ENCODE assay signal across 23 cellular contexts in the genomic region with DNA sequence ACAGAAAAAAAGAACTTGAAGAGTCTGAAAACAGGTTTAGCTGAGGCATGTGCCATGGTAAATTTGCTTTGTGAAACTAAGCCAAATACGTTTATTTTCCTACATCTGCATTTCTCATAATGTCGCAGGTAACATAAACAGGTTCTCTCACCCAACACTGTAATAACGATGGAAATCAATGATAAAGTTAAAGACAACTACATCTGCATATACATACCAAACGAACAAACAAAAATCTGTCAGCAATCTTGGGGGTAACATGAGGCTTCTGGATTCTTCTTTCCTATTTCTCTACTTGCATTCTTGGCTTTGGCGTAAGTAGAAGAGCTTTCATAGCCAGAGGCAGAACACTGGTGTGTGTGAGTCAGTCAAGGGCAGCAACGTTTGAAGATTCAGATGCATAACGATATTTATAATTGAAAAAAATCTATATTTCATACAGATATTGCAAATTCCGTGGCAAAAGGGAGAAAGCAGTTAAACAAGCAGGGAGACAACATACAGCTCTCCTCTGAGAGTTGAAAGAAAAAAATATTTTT.
DNase-seq lines count a peak whose midpoint lies in the region; ATAC-seq, FAIRE-seq and TF ChIP-seq lines count a peak whose summit lies in the region.
"Had no signal": no experiment of that assay in that cellular context is flagged by ENCODE, and none has a peak within 500 bp of the region (broad histone marks: within the 10 kb centered on the region; RNA-seq: fewer than 3 reads in every experiment).

No MANE protein-coding gene starts in this region.

- no peaks in the 10 kb centered on the region for H3K9me3 ChIP-seq in mammary epithelial cell (replicated peaks; ENCODE audit: insufficient read depth, low read length)
- no peaks in the 10 kb centered on the region for H3K9me3 ChIP-seq in IMR-90 (ENCODE audit: control insufficient read depth, insufficient read depth, low read length)
- H3K9me3 ChIP-seq: Peyer's patch had no signal

- ATAC-seq in IMR-90 (ENCODE audit: low read depth), result no peak
- ATAC-seq: CD8-positive, alpha-beta T cell; Right ventricle myocardium inferior; T-helper 17 cell had no signal

- TF ChIP-seq CTCF in MCF 10A (IDR thresholded peaks at IDR 0.05; ENCODE audit: unreplicated experiment) (no peak), mammary epithelial cell (conservative IDR thresholded peaks at IDR 0.05 in 1 of 2, IDR thresholded peaks at IDR 0.05 in 1 of 2; ENCODE audit: extremely low read depth in 1 of 2, insufficient read depth in 1 of 2, low read depth in 1 of 2, low read length in 2 of 2) (no peak), IMR-90 (conservative IDR thresholded peaks at IDR 0.05; ENCODE audit: low read depth, low read length) (no peak), bronchial epithelial cell (IDR thresholded peaks at IDR 0.05; ENCODE audit: insufficient read depth, low read length, severe bottlenecking) (no peak), RWPE1 (conservative IDR thresholded peaks at IDR 0.05; ENCODE audit: low read depth) (no peak)

- H3K9me3 Mint-ChIP-seq in MCF 10A (ENCODE audit: unreplicated experiment), result peaks cover 7% of the 10 kb centered on the region
- H3K9me3 Mint-ChIP-seq: CD8-positive, alpha-beta T cell had no signal

- in situ Hi-C loops in mammary epithelial cell (cut with MboI; ENCODE audit: low sequenced_read_pairs in 2 of 2), result loop anchor here in 1 of 2 donors (25.0 kb wide), 1 partner anchor 173 kb away; no protein-coding TSS in a partner anchor
- in situ Hi-C loops in IMR-90 (cut with MboI; ENCODE audit: low sequenced_read_pairs), result no loop called here

- peak overlapping the region; percentile 54; the same call in 1 of the 2 replicates for H2BK120ac ChIP-seq in IMR-90 (ENCODE audit: low read depth, low read length)

- H3K4me1 Mint-ChIP-seq in MCF 10A (ENCODE audit: insufficient read depth, unreplicated experiment), result peaks cover 30% of the 10 kb centered on the region

- H3K4me3 Mint-ChIP-seq in MCF 10A (ENCODE audit: unreplicated experiment), result no peak overlapping the region
- H3K4me3 Mint-ChIP-seq: CD8-positive, alpha-beta T cell; T-helper 17 cell had no signal

- H3K56ac ChIP-seq in IMR-90 (ENCODE audit: extremely low read depth, insufficient read depth, low read length), result no peak overlapping the region

- H3K27ac ChIP-seq in mammary epithelial cell (ENCODE audit: insufficient read depth, low read depth, low read length), result no peak overlapping the region
- no peak overlapping the region for H3K27ac ChIP-seq in IMR-90 (ENCODE audit: insufficient read depth, low read length)
- no peak overlapping the region for H3K27ac ChIP-seq in RWPE1
- H3K27ac ChIP-seq: Peyer's patch had no signal

- 0 out of 3 replicates have a peak overlapping the region, but pooled peaks have one; percentile 51 for H2BK15ac ChIP-seq in IMR-90 (ENCODE audit: low read depth, low read length)

- H3K36me3 ChIP-seq in mammary epithelial cell (ENCODE audit: insufficient read depth, low read length) (no peaks in the 10 kb centered on the region), IMR-90 (ENCODE audit: control insufficient read depth, insufficient read depth, low read length) (no peaks in the 10 kb centered on the region), bronchial epithelial cell (ENCODE audit: control insufficient read depth, insufficient read depth, low read length) (no peaks in the 10 kb centered on the region)
- H3K36me3 ChIP-seq: Peyer's patch had no signal

- H2AFZ ChIP-seq in mammary epithelial cell (ENCODE audit: low read depth, low read length) (no peak overlapping the region), IMR-90 (replicated peaks; ENCODE audit: low read length, poor library complexity) (no peak overlapping the region)

- no peak overlapping the region for H3K27ac Mint-ChIP-seq in MCF 10A (ENCODE audit: low read depth, unreplicated experiment)
- H3K27ac Mint-ChIP-seq: CD8-positive, alpha-beta T cell; T-helper 17 cell had no signal

- no peak overlapping the region; the same call in 1 of the 2 replicates for H3K18ac ChIP-seq in IMR-90 (ENCODE audit: low read depth, low read length)

- H3K27me3 Mint-ChIP-seq in MCF 10A (ENCODE audit: insufficient read depth, unreplicated experiment), result no peaks in the 10 kb centered on the region

- POLR2A ChIA-PET in MCF 10A (lab: Yijun Ruan, JAX) (interaction anchor here (0.6 to 4.9 kb wide), 3 partner anchors 11 to 195 kb away, joined by 6 to 19 read pairs (median 6); partner anchors contain the start of gene EDN1), IMR-90 (lab: Charles Lee; ENCODE audit: unreplicated experiment) (no interaction called here), RWPE1 (lab: Yijun Ruan, JAX; ENCODE audit: low non-redundant PET) (no interaction called here)

- H3K4me1 ChIP-seq in mammary epithelial cell (ENCODE audit: insufficient read depth, low read length), result peaks cover 30% of the 10 kb centered on the region
- H3K4me1 ChIP-seq in IMR-90 (ENCODE audit: control insufficient read depth, insufficient read depth, low read length), result peaks cover 8% of the 10 kb centered on the region
- H3K4me1 ChIP-seq: Peyer's patch had no signal

- no peaks in the 10 kb centered on the region for H3K79me1 ChIP-seq in IMR-90 (ENCODE audit: low read depth in 1 of 2, low read length in 2 of 2)

- H3K36me3 Mint-ChIP-seq in MCF 10A (ENCODE audit: insufficient read depth, unreplicated experiment), result no peaks in the 10 kb centered on the region
- H3K36me3 Mint-ChIP-seq: CD8-positive, alpha-beta T cell had no signal

- no peaks in the 10 kb centered on the region for H3K9me1 ChIP-seq in IMR-90 (ENCODE audit: insufficient read depth, low read length)

- dilution Hi-C loops in mammary epithelial cell (cut with HindIII; ENCODE audit: low sequenced_read_pairs) (loop anchor here (10.0 kb wide), 1 partner anchor 190 kb away; the partner anchor contains the start of gene EDN1), IMR-90 (cut with HindIII; ENCODE audit: low sequenced_read_pairs, unreplicated experiment) (no loop called here)

- no peaks in the 10 kb centered on the region for H3K79me2 ChIP-seq in mammary epithelial cell (ENCODE audit: insufficient read depth, low read length)

- DNase-seq in MCF 10A (ENCODE audit: unreplicated experiment), result peak; percentile 42
- DNase-seq in mammary epithelial cell, result no peak
- DNase-seq in IMR-90, result no peak
- peak; percentile 51 for DNase-seq in bronchial epithelial cell (ENCODE audit: low read depth)
- DNase-seq in GM19238 (ENCODE audit: insufficient read length, low spot score), result no peak
- no peak for DNase-seq in RWPE1 (ENCODE audit: low spot score)
- no peak for DNase-seq in urothelium cell line (ENCODE audit: low spot score)
- DNase-seq in SIG-M5 (lab: John Stamatoyannopoulos, UW), result no peak
- DNase-seq: 8988T; AML-193; C1 segment of cervical spinal cord; CD8-positive, alpha-beta T cell; GOT3; KG1; MV-4-11; NCI-H2029 treated with DMSO at 0.1 percent for 48 hours; NCI-H226; NCI-H510A treated with DMSO at 0.1 percent for 48 hours; NCI-H748 treated with DMSO at 0.1 percent for 48 hours; Peyer's patch; SW 1271; T-helper 17 cell had no signal

- no peak overlapping the region; a peak in 1 of 4 replicates for H4K8ac ChIP-seq in IMR-90 (ENCODE audit: low read depth in 2 of 2, low read length in 2 of 2)

- peak overlapping the region; percentile 82; the same call in 1 of the 2 replicates for H2AK5ac ChIP-seq in IMR-90 (ENCODE audit: low read depth, low read length)

- WGBS in mammary epithelial cell (ENCODE audit: low coverage, missing lambda C conversion rate), result 70% methylated on average over 8 of the region's 8 CpGs
- no CpG with 5 or more reads among the region's 8 CpGs for WGBS in IMR-90 (ENCODE audit: extremely low coverage in 2 of 2, insufficient read length in 1 of 2), 2 experiments

- CTCF ChIA-PET in MCF 10A (lab: Yijun Ruan, JAX) (interaction anchor here (0.7 kb wide), 1 partner anchor 109 kb away, joined by 3 read pairs; no protein-coding TSS in a partner anchor), mammary epithelial cell (lab: Charles Lee; ENCODE audit: low non-redundant PET) (no interaction called here), IMR-90 (lab: Yijun Ruan, JAX) (interaction anchor here (0.6 kb wide), 1 partner anchor 71 kb away, joined by 3 read pairs; no protein-coding TSS in a partner anchor), RWPE1 (lab: Yijun Ruan, JAX) (interaction anchor here (0.6 kb wide), 1 partner anchor 381 kb away, joined by 3 read pairs; no protein-coding TSS in a partner anchor)

- H3K4me3 ChIP-seq in mammary epithelial cell (replicated peaks in 1 of 3; ENCODE audit: insufficient read depth in 1 of 3, low read depth in 2 of 3, low read length in 3 of 3), result no peak overlapping the region
- H3K4me3 ChIP-seq in IMR-90 (ENCODE audit: insufficient read depth, low read depth, low read length), result no peak overlapping the region
- no peak overlapping the region for H3K4me3 ChIP-seq in bronchial epithelial cell (ENCODE audit: low read depth, low read length)
- H3K4me3 ChIP-seq: Peyer's patch had no signal

- H4K91ac ChIP-seq in IMR-90 (ENCODE audit: insufficient read depth, low read depth, low read length), result no peak overlapping the region

- BruUV-seq in MCF 10A (replicated peaks; lab: Mats Ljungman, UMichigan) (no TSS peak), mammary epithelial cell (replicated peaks; lab: Mats Ljungman, UMichigan) (no TSS peak), IMR-90 (replicated peaks; lab: Mats Ljungman, UMichigan) (no TSS peak)

- H4K5ac ChIP-seq in IMR-90 (ENCODE audit: low read depth, low read length), result no peak overlapping the region

- H3K27me3 ChIP-seq in mammary epithelial cell (ENCODE audit: insufficient read depth, low read length) (no peaks in the 10 kb centered on the region), IMR-90 (ENCODE audit: control insufficient read depth, insufficient read depth, low read length) (no peaks in the 10 kb centered on the region), bronchial epithelial cell (ENCODE audit: control insufficient read depth, insufficient read depth, low read length) (no peaks in the 10 kb centered on the region)
- H3K27me3 ChIP-seq: Peyer's patch had no signal

- H2BK20ac ChIP-seq in IMR-90 (ENCODE audit: low read depth, low read length), result peak overlapping the region; percentile 43; the same call in 1 of the 2 replicates

- no peak overlapping the region for H3K23ac ChIP-seq in IMR-90 (ENCODE audit: low read depth, low read length)

- no peak overlapping the region for H3K9ac ChIP-seq in mammary epithelial cell (ENCODE audit: insufficient read depth, low read length)
- H3K9ac ChIP-seq in IMR-90 (ENCODE audit: low read depth, low read length), result no peak overlapping the region

- H3K4me2 ChIP-seq in mammary epithelial cell (ENCODE audit: insufficient read depth, low read depth, low read length) (no peak overlapping the region), IMR-90 (ENCODE audit: low read depth, low read length) (no peak overlapping the region)

- H4K20me1 ChIP-seq in mammary epithelial cell (ENCODE audit: insufficient read depth, low read length) (no peaks in the 10 kb centered on the region), IMR-90 (ENCODE audit: insufficient read depth, low read length) (no peaks in the 10 kb centered on the region)

- no peak for TF ChIP-seq POLR2A in IMR-90 (IDR thresholded peaks at IDR 0.05; ENCODE audit: low read depth, low read length)

- FAIRE-seq in bronchial epithelial cell (lab: Jason Lieb, UNC), result no peak
- FAIRE-seq in urothelium cell line (lab: Jason Lieb, UNC), result no peak

- intact Hi-C loops in MCF 10A (cut with micrococcal nuclease), result no loop called here
- intact Hi-C loops in mammary epithelial cell (cut with micrococcal nuclease), result loop anchor here (10.0 kb wide), 1 partner anchor 900 kb away; no protein-coding TSS in a partner anchor
- intact Hi-C loops in IMR-90 (cut with micrococcal nuclease), result no loop called here

- H3K14ac ChIP-seq in IMR-90 (replicated peaks; ENCODE audit: low read depth, low read length), result no peak overlapping the region

- TF ChIP-seq RAD21 in IMR-90 (IDR thresholded peaks at IDR 0.05; ENCODE audit: low read length), result no peak

- no peak overlapping the region for H2BK5ac ChIP-seq in IMR-90 (ENCODE audit: low read depth, low read length, poor library complexity, severe bottlenecking)

- no peak overlapping the region for H2AK9ac ChIP-seq in IMR-90 (replicated peaks; ENCODE audit: low read depth, low read length, poor library complexity)

- peak overlapping the region; percentile 10; the same call in 1 of the 2 replicates for H3K4ac ChIP-seq in IMR-90 (ENCODE audit: low read depth, low read length)

Comparison
In these comparisons a context has a peak if more than half of its experiments do, and no peak if none do; other contexts are left out.
1. DNase-seq: peak in MCF 10A (single experiment) and bronchial epithelial cell (single experiment); none in mammary epithelial cell (single experiment), IMR-90 (single experiment), GM19238 (single experiment), RWPE1 (single experiment), urothelium cell line (single experiment) and SIG-M5 (single experiment).